ENCODE assay signal across 8 cellular contexts in genomic region chr19:49766938-49767315, GRCh38. TPM values are rescaled to one million over a fixed set of nuclear protein-coding genes. Genes with fewer than 3 reads are reported as not detected.
DNase-seq lines count a peak whose midpoint lies in the region; ATAC-seq and TF ChIP-seq lines count a peak whose summit lies in the region.

AP2A1 (plus strand) TSS chr19:49767001; CDS start chr19:49767134, 133 bp downstream.

- H3K27me3 ChIP-seq in ACC112 (ENCODE audit: insufficient read depth, low read length) (no peaks in the 10 kb centered on the region), kidney epithelial cell (ENCODE audit: control insufficient read depth, insufficient read depth, low read length) (no peaks in the 10 kb centered on the region)

- no peak for DNase-seq in astrocyte of the spinal cord (ENCODE audit: low read depth, low spot score)
- no peak for DNase-seq in kidney epithelial cell (ENCODE audit: low read depth)
- no peak for DNase-seq in activated gamma-delta T cell treated with Interleukin-2 at 50 U/mL for 16 hours
- no peak for DNase-seq in C1 segment of cervical spinal cord (lab: John Stamatoyannopoulos, UW)

- peak within 1 kb of the TSS; percentile 98 for H3K27ac ChIP-seq in ACC112 (ENCODE audit: low read depth, low read length)

- H3K4me1 ChIP-seq in ACC112 (ENCODE audit: control insufficient read depth, insufficient read depth, low read length, unreplicated experiment) = peaks cover 7% of the 10 kb centered on the region

- peak within 1 kb of the TSS; percentile 93 for H3K4me3 ChIP-seq in ACC112 (ENCODE audit: low read depth, low read length)
- H3K4me3 ChIP-seq in astrocyte of the spinal cord (ENCODE audit: low read depth, low read length) = peak within 1 kb of the TSS; percentile 96
- H3K4me3 ChIP-seq in kidney epithelial cell (ENCODE audit: low read depth, low read length) = peak within 1 kb of the TSS; percentile 77

- peak within 1 kb of the TSS; percentile 10 for H2AFZ ChIP-seq in ACC112 (ENCODE audit: low read length, unreplicated experiment)

- ATAC-seq in HG03103 (IDR thresholded peaks at IDR 0.05; ENCODE audit: low read depth, unreplicated experiment) (peak; percentile 2), GM19455 (IDR thresholded peaks at IDR 0.05; ENCODE audit: unreplicated experiment) (no peak)

- H3K36me3 ChIP-seq in ACC112 (ENCODE audit: insufficient read depth, low read length) (no peaks in the 10 kb centered on the region), kidney epithelial cell (ENCODE audit: control insufficient read depth, insufficient read depth, low read length) (no peaks in the 10 kb centered on the region)

- no peak for TF ChIP-seq CTCF in astrocyte of the spinal cord (IDR thresholded peaks at IDR 0.05; ENCODE audit: low read depth, low read length)
- TF ChIP-seq CTCF in kidney epithelial cell (IDR thresholded peaks at IDR 0.05; ENCODE audit: insufficient read depth, low read length, poor library complexity, severe bottlenecking) = no peak
- TF ChIP-seq CTCF in subcutaneous adipose tissue (IDR thresholded peaks at IDR 0.05; ENCODE audit: low read depth) = no peak

- peaks cover 42% of the 10 kb centered on the region for H3K79me2 ChIP-seq in ACC112 (ENCODE audit: control insufficient read depth, insufficient read depth, low read length, unreplicated experiment)

- in situ Hi-C loops in astrocyte of the spinal cord (cut with HindIII; ENCODE audit: low sequenced_read_pairs) = no loop called here

RNA-seq across cellular contexts. Expression of gene AP2A1, which starts in this region (rescaled TPM):
- 98.9 and 111 TPM in 2 replicates for total RNA-seq in kidney epithelial cell
- total RNA-seq in subcutaneous adipose tissue = 100 to 1,000 TPM in 1 of 4 donors, 10 to 100 TPM in 3; 48.9 to 112 (median 57.9) TPM
